Comparison of ENCODE assay signal across 1 cellular context in the genomic region with DNA sequence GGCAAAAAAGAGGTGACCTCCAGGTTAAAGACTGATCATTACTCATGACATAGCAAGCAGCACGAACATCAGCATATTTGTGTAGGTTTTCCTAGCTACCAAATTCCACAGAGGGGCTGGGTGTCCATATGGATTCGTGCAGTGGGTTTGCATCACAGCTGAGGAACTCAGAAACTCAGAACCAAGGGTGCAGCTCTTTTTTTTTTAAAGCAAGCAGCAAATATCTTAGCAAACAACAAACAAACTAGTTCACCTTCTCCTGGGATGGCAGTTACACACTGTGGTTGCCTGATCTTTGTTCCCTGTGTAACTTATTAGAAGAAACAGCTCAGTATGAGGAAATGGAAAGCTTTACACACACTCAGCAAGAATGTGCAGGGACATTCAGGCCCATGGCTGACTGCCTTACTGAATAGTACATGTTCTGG.
TF ChIP-seq lines count a peak whose summit lies in the region.

No MANE protein-coding gene starts in this region.

TF ChIP-seq in A549, 52 proteins besides CTCF, POLR2A, EP300 and RAD21 (continued from another document):
- TF ChIP-seq FOXS1 (CRISPR knock-in tag; IDR thresholded peaks at IDR 0.05): no peak
- no peak for TF ChIP-seq HOXB5 (CRISPR knock-in tag; IDR thresholded peaks at IDR 0.05)
- TF ChIP-seq ZFP36 (IDR thresholded peaks at IDR 0.05; ENCODE audit: borderline replicate concordance, partially characterized antibody): no peak
TF ChIP-seq in A549: peak in this region for 3.
